1 cellular context compared by ENCODE assay signal in the genomic region with DNA sequence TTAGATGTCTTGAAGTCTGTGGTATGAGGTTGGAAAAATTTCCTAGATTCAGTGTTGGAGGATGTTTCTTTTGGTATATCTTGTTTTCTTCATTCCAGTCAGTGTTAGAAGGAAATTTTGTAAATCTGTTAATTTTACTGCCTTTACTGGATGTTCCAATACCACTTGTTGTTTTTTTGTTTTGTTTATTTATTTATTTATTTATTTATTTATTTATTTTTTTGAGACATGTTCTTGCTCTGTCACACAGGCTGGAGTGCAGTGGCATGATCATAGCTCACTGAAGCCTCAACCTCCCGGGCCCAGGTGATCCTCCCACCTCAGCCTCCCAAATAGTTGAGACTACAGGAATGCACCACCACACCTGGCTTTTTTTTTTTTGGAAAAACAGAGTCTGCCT.
TF ChIP-seq lines count a peak whose summit lies in the region.

No MANE protein-coding gene starts in this region.

TF ChIP-seq in GM23338, 12 proteins besides CTCF, POLR2A, EP300 and RAD21 (continued from another document):
- no peak for TF ChIP-seq ZNF462 (CRISPR knock-in tag; IDR thresholded peaks at IDR 0.05)
